ENCODE assay signal across 8 cellular contexts in genomic region chr4:16224669-16225068, GRCh38. TPM values are rescaled to one million over a fixed set of nuclear protein-coding genes. Genes with fewer than 3 reads are reported as not detected.
A peak's percentile ranks its signal among the peaks of the same experiment; 100 is the strongest.
DNase-seq lines count a peak whose midpoint lies in the region; ATAC-seq and TF ChIP-seq lines count a peak whose summit lies in the region.

No MANE protein-coding gene starts in this region.

- H3K4me1 Mint-ChIP-seq in activated naive CD4-positive, alpha-beta T cell treated with anti-CD3 and anti-CD28 coated beads for 36 hours (ENCODE audit: low read depth): peaks cover 51% of the 10 kb centered on the region
- peaks cover 57% of the 10 kb centered on the region for H3K4me1 Mint-ChIP-seq in activated naive CD8-positive, alpha-beta T cell (ENCODE audit: low read depth)

- peaks cover 4% of the 10 kb centered on the region for H3K36me3 Mint-ChIP-seq in activated naive CD4-positive, alpha-beta T cell treated with anti-CD3 and anti-CD28 coated beads for 36 hours (ENCODE audit: low read depth)
- no peaks in the 10 kb centered on the region for H3K36me3 Mint-ChIP-seq in activated naive CD8-positive, alpha-beta T cell

- no peaks in the 10 kb centered on the region for H3K36me3 ChIP-seq in thoracic aorta

- CTCF ChIA-PET in activated naive CD4-positive, alpha-beta T cell treated with anti-CD3 and anti-CD28 coated beads for 36 hours (lab: Charles Lee): interaction anchor here (1.0 to 1.8 kb wide), 3 partner anchors 17 to 26 kb away, joined by 3 to 12 read pairs (median 4); no protein-coding TSS in a partner anchor

- H3K4me3 Mint-ChIP-seq in activated naive CD4-positive, alpha-beta T cell treated with anti-CD3 and anti-CD28 coated beads for 36 hours: peak overlapping the region; percentile 83
- peak overlapping the region; percentile 91 for H3K4me3 Mint-ChIP-seq in activated naive CD8-positive, alpha-beta T cell

- peak overlapping the region in 1 of 2 donors; percentile 16 for H3K27ac ChIP-seq in thoracic aorta

- no peak for ATAC-seq in thoracic aorta (ENCODE audit: insufficient number of reproducible peaks, low FRiP score, low read depth)

- TF ChIP-seq CTCF in thoracic aorta (IDR thresholded peaks at IDR 0.05): no peak

- peak overlapping the region; percentile 92 for H3K27ac Mint-ChIP-seq in activated naive CD4-positive, alpha-beta T cell treated with anti-CD3 and anti-CD28 coated beads for 36 hours
- peak overlapping the region; percentile 84 for H3K27ac Mint-ChIP-seq in activated naive CD8-positive, alpha-beta T cell

- H3K9me3 ChIP-seq in thoracic aorta: no peaks in the 10 kb centered on the region

- H3K4me3 ChIP-seq in thoracic aorta: peak overlapping the region; percentile 75

- DNase-seq in activated naive CD4-positive, alpha-beta T cell treated with anti-CD3 and anti-CD28 coated beads for 36 hours: no peak
- no peak for DNase-seq in activated naive CD4-positive, alpha-beta T cell treated with Interleukin-2 at 50 U/mL for 16 hours
- DNase-seq in kidney tubule cell (ENCODE audit: low spot score) (peak; percentile 6), thoracic aorta (ENCODE audit: low spot score) (no peak), head of caudate nucleus (no peak), amygdala (lab: John Stamatoyannopoulos, UW) (no peak), NCI-H748 treated with DMSO at 0.1 percent for 48 hours (lab: John Stamatoyannopoulos, UW) (no peak)

- H3K27me3 ChIP-seq in thoracic aorta (replicated peaks; ENCODE audit: insufficient read depth): no peaks in the 10 kb centered on the region

- no peaks in the 10 kb centered on the region for H3K9me3 Mint-ChIP-seq in activated naive CD4-positive, alpha-beta T cell treated with anti-CD3 and anti-CD28 coated beads for 36 hours
- no peaks in the 10 kb centered on the region for H3K9me3 Mint-ChIP-seq in activated naive CD8-positive, alpha-beta T cell (ENCODE audit: low read depth)

- H3K27me3 Mint-ChIP-seq in activated naive CD4-positive, alpha-beta T cell treated with anti-CD3 and anti-CD28 coated beads for 36 hours (ENCODE audit: low read depth): no peaks in the 10 kb centered on the region
- H3K27me3 Mint-ChIP-seq in activated naive CD8-positive, alpha-beta T cell: no peaks in the 10 kb centered on the region

- intact Hi-C loops in activated naive CD4-positive, alpha-beta T cell treated with anti-CD3 and anti-CD28 coated beads for 36 hours (cut with micrococcal nuclease): loop anchor here (1.0 to 10.0 kb wide), 8 partner anchors 7 to 1798 kb away; partner anchors contain the start of genes CPEB2, DCAF16, LCORL and MED28
- intact Hi-C loops in head of caudate nucleus (cut with DNase I): no loop called here

- H3K4me1 ChIP-seq in thoracic aorta (ENCODE audit: control insufficient read depth in 1 of 2, low read depth in 2 of 2): peaks cover 31 to 43% of the 10 kb centered on the region in 2 donors

RNA-seq across cellular contexts. Expression of gene TAPT1, which starts 1.6 kb away (rescaled TPM):
- total RNA-seq in activated naive CD4-positive, alpha-beta T cell treated with anti-CD3 and anti-CD28 coated beads for 36 hours: 10 to 100 TPM; 48.6 to 48.9 TPM
- total RNA-seq in thoracic aorta: 10 to 100 TPM; 34.4 to 36.0 TPM
